ENCODE assay signal across 25 cellular contexts in the genomic region with DNA sequence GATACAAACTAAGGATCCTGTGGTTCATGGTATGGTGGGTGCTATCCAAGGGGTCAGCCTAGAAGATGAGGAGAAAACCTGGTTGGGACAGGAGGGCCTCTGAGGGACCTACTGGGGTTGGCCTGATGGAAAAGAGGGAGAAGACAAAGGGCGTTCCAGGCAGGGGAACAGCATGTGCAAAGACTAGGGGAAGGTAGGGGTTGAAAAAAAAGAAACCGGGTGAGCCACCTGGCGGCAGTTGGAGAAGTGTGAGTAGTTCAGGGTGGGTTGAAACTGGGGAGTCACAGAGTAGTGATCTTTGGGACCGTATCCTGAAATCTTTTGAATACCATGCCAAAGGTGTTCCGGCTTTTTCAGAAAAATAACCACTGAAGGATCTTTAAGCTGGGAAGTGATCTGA. TPM values are rescaled to one million over a fixed set of nuclear protein-coding genes. Genes with fewer than 3 reads are reported as not detected.
DNase-seq lines count a peak whose midpoint lies in the region; ATAC-seq, FAIRE-seq and TF ChIP-seq lines count a peak whose summit lies in the region.
"Had no signal": no experiment of that assay in that cellular context is flagged by ENCODE, and none has a peak within 500 bp of the region (broad histone marks: within the 10 kb centered on the region; RNA-seq: fewer than 3 reads in every experiment).

No MANE protein-coding gene starts in this region.

- 87% methylated on average over 5 of the region's 5 CpGs; no CpG with 5 or more reads in 1 of the 2 experiments for WGBS in H1 (ENCODE audit: extremely low coverage in 1 of 2, insufficient coverage in 1 of 2, insufficient read length in 1 of 2, insufficient replicate concordance in 2 of 2, low coverage in 1 of 2, low lambda C conversion rate in 2 of 2, missing lambda C conversion rate in 1 of 2), 2 experiments

- no peak overlapping the region for H2AK5ac ChIP-seq in H1 (ENCODE audit: low read depth, low read length)

- no peaks in the 10 kb centered on the region for H3K36me3 ChIP-seq in OCI-LY7 (ENCODE audit: insufficient read depth, low read length)
- no peaks in the 10 kb centered on the region for H3K36me3 ChIP-seq in H1 (ENCODE audit: control insufficient read depth in 2 of 4, insufficient read depth in 4 of 4, low read length in 3 of 4)

- peak overlapping the region; percentile 53; the same call in 1 of the 2 replicates for H2BK20ac ChIP-seq in H1 (ENCODE audit: low read length)

- no peaks in the 10 kb centered on the region for H3K9me3 Mint-ChIP-seq in Calu3 (ENCODE audit: low read depth, unreplicated experiment)

- CTCF ChIA-PET in Calu3 (lab: Charles Lee), result no interaction called here
- CTCF ChIA-PET in OCI-LY7 (lab: Charles Lee; ENCODE audit: unreplicated experiment), result no interaction called here
- CTCF ChIA-PET in H1 (lab: Charles Lee; ENCODE audit: partially characterized antibody), result interaction anchor here (1.1 to 6.3 kb wide), 4 partner anchors 14 to 78 kb away, joined by 3 to 91 read pairs (median 40); no protein-coding TSS in a partner anchor

- peaks cover 7% of the 10 kb centered on the region for H3K4me1 ChIP-seq in OCI-LY7 (ENCODE audit: insufficient read depth, low read length, poor library complexity, severe bottlenecking)
- H3K4me1 ChIP-seq in H1 (replicated peaks in 1 of 4; ENCODE audit: control insufficient read depth in 3 of 4, insufficient read depth in 4 of 4, low read length in 3 of 4), result peaks cover 4 to 15% (median 8%) of the 10 kb centered on the region in 4 experiments

- no peak overlapping the region for H2BK15ac ChIP-seq in H1 (ENCODE audit: low read length)

- 0 out of 2 replicates have a peak overlapping the region, but pooled peaks have one; percentile 25 for H3K18ac ChIP-seq in H1 (ENCODE audit: extremely low read depth, low read length)

- H3K27me3 Mint-ChIP-seq in Calu3 (ENCODE audit: unreplicated experiment), result no peaks in the 10 kb centered on the region

- no peaks in the 10 kb centered on the region for H3K27me3 ChIP-seq in H1 (replicated peaks in 1 of 4; ENCODE audit: control insufficient read depth in 3 of 4, extremely low read depth in 1 of 4, insufficient read depth in 3 of 4, low read length in 3 of 4)

- H3K23me2 ChIP-seq in H1 (ENCODE audit: low read depth, low read length), result no peaks in the 10 kb centered on the region

- no peaks in the 10 kb centered on the region for H3K79me1 ChIP-seq in H1 (ENCODE audit: low read depth, low read length)

- no peak for TF ChIP-seq POLR2A in H1 (IDR thresholded peaks at IDR 0.05; ENCODE audit: control extremely low read depth in 1 of 2, low read depth in 2 of 2, low read length in 2 of 2)

- H4K20me1 ChIP-seq in OCI-LY7 (ENCODE audit: insufficient read depth, low read length) (no peaks in the 10 kb centered on the region), H1 (replicated peaks in 1 of 2; ENCODE audit: control insufficient read depth in 1 of 2, insufficient read depth in 2 of 2, low read length in 2 of 2) (no peaks in the 10 kb centered on the region)

- POLR2A ChIA-PET in OCI-LY7 (lab: Charles Lee), result no interaction called here
- POLR2A ChIA-PET in H1 (lab: Charles Lee; ENCODE audit: partially characterized antibody), result interaction anchor here (0.9 to 6.0 kb wide), 4 partner anchors 9 to 29 kb away, joined by 3 to 31 read pairs (median 6); no protein-coding TSS in a partner anchor

- no peak overlapping the region for H3K4ac ChIP-seq in H1 (replicated peaks; ENCODE audit: insufficient read length, low read depth, low read length)

- peak in 1 of 2 experiments; percentile 38; a peak in 1 of 4 replicates for TF ChIP-seq RAD21 in H1 (IDR thresholded peaks at IDR 0.05 in 1 of 2, conservative IDR thresholded peaks at IDR 0.05 in 1 of 2; ENCODE audit: low read depth in 2 of 2, low read length in 2 of 2)

- no peak overlapping the region for H3K4me3 ChIP-seq in OCI-LY7 (ENCODE audit: low read depth, low read length, poor library complexity, severe bottlenecking)
- H3K4me3 ChIP-seq in H1 (ENCODE audit: extremely low read depth in 1 of 4, insufficient read depth in 2 of 4, low read depth in 3 of 4, low read length in 4 of 4), result no peak overlapping the region
- H3K4me3 ChIP-seq: PC-9 had no signal

- H4K5ac ChIP-seq in H1 (ENCODE audit: insufficient read length, low read depth, low read length), result no peak overlapping the region

- no peak overlapping the region for H3K14ac ChIP-seq in H1 (ENCODE audit: insufficient read length)

- TF ChIP-seq EP300 in H1 (IDR thresholded peaks at IDR 0.05; ENCODE audit: borderline replicate concordance in 1 of 2, low read depth in 2 of 2, low read length in 2 of 2), result no peak

- no peak overlapping the region for H2AFZ ChIP-seq in OCI-LY7 (ENCODE audit: low read length)
- no peak overlapping the region for H2AFZ ChIP-seq in H1 (ENCODE audit: low read length)
- H2AFZ ChIP-seq: PC-9 had no signal

- H3K36me3 Mint-ChIP-seq in Calu3 (ENCODE audit: insufficient read depth, unreplicated experiment), result no peaks in the 10 kb centered on the region
- H3K36me3 Mint-ChIP-seq: CD8-positive, alpha-beta memory T cell had no signal

- no peak overlapping the region for H3K56ac ChIP-seq in H1 (replicated peaks; ENCODE audit: insufficient read length, low read depth, low read length)

- no peak for ATAC-seq in HG03342 (IDR thresholded peaks at IDR 0.05; ENCODE audit: unreplicated experiment)
- ATAC-seq: HCT116 had no signal

- H2BK5ac ChIP-seq in H1 (ENCODE audit: low read depth, low read length), result peak overlapping the region; percentile 9; the same call in 1 of the 2 replicates

- TF ChIP-seq CTCF in Calu3 (IDR thresholded peaks at IDR 0.05; ENCODE audit: unreplicated experiment), result no peak
- peak; percentile 10 for TF ChIP-seq CTCF in GM12873 (IDR thresholded peaks at IDR 0.05; ENCODE audit: insufficient read depth, low read depth, low read length, missing control alignments)
- peak; percentile 42; the same call in 1 of the 2 replicates for TF ChIP-seq CTCF in OCI-LY7 (conservative IDR thresholded peaks at IDR 0.05; ENCODE audit: low read length)
- TF ChIP-seq CTCF in H1 (IDR thresholded peaks at IDR 0.05; ENCODE audit: control extremely low read depth in 1 of 3, insufficient read depth in 1 of 3, low read depth in 1 of 3, low read length in 3 of 3), result peak in 1 of 3 experiments; percentile 19; a peak in 2 of 4 replicates

- peak overlapping the region; percentile 91 for H4K91ac ChIP-seq in H1 (replicated peaks; ENCODE audit: insufficient read length, low read length)

- H3K79me2 ChIP-seq in OCI-LY7 (ENCODE audit: insufficient read depth, low read depth, low read length), result no peaks in the 10 kb centered on the region
- H3K79me2 ChIP-seq in H1 (ENCODE audit: control insufficient read depth in 1 of 2, insufficient read depth in 2 of 2, low read length in 2 of 2), result no peaks in the 10 kb centered on the region

- intact Hi-C loops in Calu3 (cut with micrococcal nuclease; ENCODE audit: unreplicated experiment) (no loop called here), OCI-LY7 (cut with micrococcal nuclease; ENCODE audit: unreplicated experiment) (no loop called here)

- DNase-seq in Calu3 (no peak), OCI-LY7 (ENCODE audit: low spot score) (no peak), H1 (ENCODE audit: low read depth in 1 of 2, low spot score in 2 of 2) (no peak), HPDE6-E6E7 (ENCODE audit: extremely low spot score) (no peak)
- no peak for DNase-seq in activated CD4-positive, alpha-beta T cell treated with anti-CD3 and anti-CD28 coated beads for 48 hours
- DNase-seq: CD8-positive, alpha-beta memory T cell; GDM1; KBM-7; MM.1S; NCI-H1048; NCI-H1436 treated with DMSO at 0.1 percent for 48 hours; NCI-H2029 treated with DMSO at 0.1 percent for 48 hours; NCI-H226; NCI-H524; NCI-H774; PC-9; SIG-M5; SK-N-SH; T-helper 2 cell had no signal

- H3K4me2 ChIP-seq in OCI-LY7 (ENCODE audit: low read length), result no peak overlapping the region
- no peak overlapping the region for H3K4me2 ChIP-seq in H1 (ENCODE audit: insufficient read depth in 1 of 2, low read depth in 2 of 2, low read length in 2 of 2)
- H3K4me2 ChIP-seq: PC-9, SK-N-SH had no signal

- peak overlapping the region; percentile 58 for H2BK120ac ChIP-seq in H1 (replicated peaks; ENCODE audit: low read depth, low read length)

- H2BK12ac ChIP-seq in H1 (ENCODE audit: low read depth, low read length), result no peak overlapping the region

- BruUV-seq in Calu3 (replicated peaks; lab: Mats Ljungman, UMichigan) (no TSS peak), OCI-LY7 (replicated peaks; lab: Mats Ljungman, UMichigan) (no TSS peak)

- no peaks in the 10 kb centered on the region for H3K9me2 ChIP-seq in OCI-LY7 (ENCODE audit: insufficient read depth, low read length)
- H3K9me2 ChIP-seq: SK-N-SH had no signal

- H4K8ac ChIP-seq in H1 (ENCODE audit: extremely low read depth, insufficient read depth, low read length), result no peak overlapping the region

- H3K9me3 ChIP-seq in OCI-LY7 (ENCODE audit: low read length) (no peaks in the 10 kb centered on the region), H1 (ENCODE audit: insufficient read depth in 2 of 2, low read depth in 1 of 2, low read length in 1 of 2) (no peaks in the 10 kb centered on the region)
- H3K9me3 ChIP-seq: SK-N-SH had no signal

- no peak overlapping the region for H3K4me3 Mint-ChIP-seq in Calu3 (ENCODE audit: low read depth, unreplicated experiment)
- H3K4me3 Mint-ChIP-seq: CD8-positive, alpha-beta memory T cell had no signal

- peaks cover 32% of the 10 kb centered on the region for H3K4me1 Mint-ChIP-seq in Calu3 (ENCODE audit: low read depth, unreplicated experiment)
- H3K4me1 Mint-ChIP-seq: CD8-positive, alpha-beta memory T cell had no signal

- no peak overlapping the region for H3K23ac ChIP-seq in H1 (ENCODE audit: insufficient read length)

- H3K27ac ChIP-seq in OCI-LY7 (ENCODE audit: low read depth, low read length, poor library complexity, severe bottlenecking), result no peak overlapping the region
- H3K27ac ChIP-seq in H1 (ENCODE audit: low read depth, low read length), result no peak overlapping the region
- H3K27ac ChIP-seq: C4-2B, PC-9, RWPE1 had no signal

- FAIRE-seq in H1 (lab: Jason Lieb, UNC), result no peak
- FAIRE-seq: A204.1 had no signal

- H3K9ac ChIP-seq in H1 (replicated peaks in 1 of 4; ENCODE audit: extremely low read depth in 1 of 4, low read depth in 3 of 4, low read length in 3 of 4), result no peak overlapping the region
- H3K9ac ChIP-seq: SK-N-SH had no signal

- H3K27ac Mint-ChIP-seq in Calu3 (ENCODE audit: unreplicated experiment), result peak overlapping the region; percentile 58
- H3K27ac Mint-ChIP-seq: CD8-positive, alpha-beta memory T cell had no signal

RNA-seq across cellular contexts. Expression of gene GABRP, which starts 8.7 kb away (rescaled TPM):
- total RNA-seq in Calu3 (2022) (1,275 and 1,278 TPM in 2 replicates), OCI-LY7 (2022) (not detected in 2 replicates)
- not detected in 2 replicates for total RNA-seq in OCI-LY7 (2014; rRNA removed; shearing (Covaris generic))
- 3.7 and 3.9 TPM in 2 replicates for total RNA-seq in H1 (2021; fragmentation: NEBNext Ultra II Directional; extraction: Animal tissue kit (Norgen Biotek cat#: 25700))
- polyA plus RNA-seq in H1 (2011; rRNA removed), result 2.5 and 4.0 TPM in 2 replicates
- 3.6 TPM for polyA plus RNA-seq in H1 (2011; cell fraction: cytosol; rRNA removed)
- 5.2 TPM for polyA plus RNA-seq in H1 (2011; cell fraction: nucleus; rRNA removed)
- polyA plus RNA-seq in H1 (2012, experiment 1 of 2), result 2.7 to 5.2 TPM (median 4.1 TPM) in 4 replicates
- 0.38 TPM for polyA plus RNA-seq in H1 (2012, experiment 2 of 2)
- 6.8 TPM for polyA plus RNA-seq in H1 (2013, experiment 1 of 2)
- polyA plus RNA-seq in H1 (2013, experiment 2 of 2), result 8.3 TPM
- polyA minus RNA-seq in H1 (2011; rRNA and poly(A)+ RNA removed), result 6.1 and 11.5 TPM in 2 replicates
- 2.1 TPM for polyA minus RNA-seq in H1 (2011; cell fraction: cytosol; rRNA and poly(A)+ RNA removed)
- polyA minus RNA-seq in H1 (2011; cell fraction: nucleus; rRNA and poly(A)+ RNA removed), result 3.4 TPM
- total RNA-seq: CD8-positive, alpha-beta memory T cell had no signal
- polyA plus RNA-seq: CD8-positive, alpha-beta memory T cell had no signal

Comparison
In these comparisons a context has a peak if more than half of its experiments do, and no peak if none do; other contexts are left out.
1. RNA of gene GABRP, which starts 8.7 kb away (total RNA-seq): 1,275 to 1,278 TPM in Calu3; 3.7 to 3.9 TPM in H1 and not detected in OCI-LY7; every median in the first group is over 100 times any median in the second.